Comparison of ENCODE assay signal across 13 cellular contexts in the genomic region with DNA sequence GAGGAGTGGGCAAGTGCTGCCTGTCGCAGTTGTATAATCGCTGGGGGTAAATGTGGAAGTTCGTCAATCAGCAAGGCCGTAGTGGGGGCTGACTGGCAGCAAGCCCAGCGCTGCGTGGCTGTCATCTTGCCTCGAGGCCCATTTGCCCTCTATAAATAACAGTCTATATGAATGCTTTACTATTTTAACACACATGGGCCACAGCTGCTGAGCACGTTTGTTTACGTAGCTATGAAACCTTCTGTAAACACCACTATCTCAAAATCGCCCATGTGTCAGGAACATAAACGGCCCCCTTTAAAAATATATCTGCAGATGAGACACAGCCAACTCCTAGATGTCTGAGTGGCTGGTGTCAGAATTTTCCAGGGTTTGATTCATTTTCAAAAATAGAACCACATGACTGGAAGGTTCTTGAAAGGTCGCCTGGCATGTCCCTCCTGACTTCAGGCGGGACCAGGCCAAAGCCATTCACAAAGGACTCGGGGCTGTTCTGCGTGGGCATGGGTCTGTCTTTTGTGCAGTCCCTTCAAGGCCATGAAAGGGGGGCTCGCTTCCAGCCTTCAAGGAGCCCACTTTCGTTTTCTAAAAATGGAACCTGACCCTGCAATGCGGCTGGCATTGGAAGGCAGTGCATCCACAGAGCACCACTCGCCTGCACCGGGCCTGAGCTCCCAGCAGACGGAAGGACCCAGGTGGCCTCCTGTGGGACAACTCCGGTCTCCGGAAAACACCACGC.
DNase-seq lines count a peak whose midpoint lies in the region; ATAC-seq and TF ChIP-seq lines count a peak whose summit lies in the region.
"Had no signal": no experiment of that assay in that cellular context is flagged by ENCODE, and none has a peak within 500 bp of the region (broad histone marks: within the 10 kb centered on the region; RNA-seq: fewer than 3 reads in every experiment).

No MANE protein-coding gene starts in this region.

- no peak overlapping the region for H4K91ac ChIP-seq in IMR-90 (ENCODE audit: insufficient read depth, low read depth, low read length)

- peak overlapping the region; percentile 6; the same call in 1 of the 2 replicates for H3K4ac ChIP-seq in IMR-90 (ENCODE audit: low read depth, low read length)

- H4K20me1 ChIP-seq in IMR-90 (ENCODE audit: insufficient read depth, low read length): no peaks in the 10 kb centered on the region

- H2BK5ac ChIP-seq in IMR-90 (ENCODE audit: low read depth, low read length, poor library complexity, severe bottlenecking): no peak overlapping the region

- H3K4me3 ChIP-seq in AG04450 (ENCODE audit: low read depth, low read length): no peak overlapping the region
- H3K4me3 ChIP-seq in IMR-90 (ENCODE audit: insufficient read depth, low read depth, low read length): no peak overlapping the region
- H3K4me3 ChIP-seq in right cardiac atrium (ENCODE audit: low read length): no peak overlapping the region
- H3K4me3 ChIP-seq: body of pancreas, MG63, ovary had no signal

- peak overlapping the region; percentile 3; the same call in 1 of the 2 replicates for H3K14ac ChIP-seq in IMR-90 (replicated peaks; ENCODE audit: low read depth, low read length)

- WGBS in IMR-90 (ENCODE audit: extremely low coverage in 2 of 2, insufficient read length in 1 of 2), 2 experiments: 18% methylated on average over 8 of the region's 24 CpGs; no CpG with 5 or more reads in 1 of the 2 experiments
- whole genome bisulfite sequencing in right cardiac atrium: 37% methylated on average over 24 of the region's 24 CpGs

- no peak overlapping the region; the same call in 1 of the 2 replicates for H3K18ac ChIP-seq in IMR-90 (ENCODE audit: low read depth, low read length)

- H3K4me2 ChIP-seq in IMR-90 (ENCODE audit: low read depth, low read length): peak overlapping the region; percentile 23; the same call in 1 of the 2 replicates

- no peak overlapping the region for H2BK120ac ChIP-seq in IMR-90 (ENCODE audit: low read depth, low read length)

- H2BK15ac ChIP-seq in IMR-90 (ENCODE audit: low read depth, low read length): no peak overlapping the region

- H4K5ac ChIP-seq in IMR-90 (ENCODE audit: low read depth, low read length): no peak overlapping the region

- peak overlapping the region; percentile 4 for H2AFZ ChIP-seq in IMR-90 (replicated peaks; ENCODE audit: low read length, poor library complexity)

- no peak overlapping the region for H3K56ac ChIP-seq in IMR-90 (ENCODE audit: extremely low read depth, insufficient read depth, low read length)

- ATAC-seq in IMR-90 (ENCODE audit: low read depth): peak; percentile 36
- ATAC-seq in SK-N-SH treated with all-trans-retinoic acid at 6 μM for 48 hours: no peak
- peak; percentile 52 to 78 for ATAC-seq in right cardiac atrium
- ATAC-seq in HG03571 (IDR thresholded peaks at IDR 0.05; ENCODE audit: unreplicated experiment): no peak
- no peak for ATAC-seq in HG03108 (IDR thresholded peaks at IDR 0.05; ENCODE audit: unreplicated experiment)
- ATAC-seq: body of pancreas had no signal

- no peaks in the 10 kb centered on the region for H3K9me1 ChIP-seq in IMR-90 (ENCODE audit: insufficient read depth, low read length)

- TF ChIP-seq CTCF in AG04450 (IDR thresholded peaks at IDR 0.05; ENCODE audit: low read depth, low read length) (no peak), IMR-90 (conservative IDR thresholded peaks at IDR 0.05; ENCODE audit: low read depth, low read length) (no peak), GM10248 (IDR thresholded peaks at IDR 0.05; ENCODE audit: control extremely low read depth, extremely low read depth, low read depth, missing control alignments) (no peak)

- DNase-seq in AG04450 (ENCODE audit: low read depth, low spot score): peak; percentile 36
- peak; percentile 68 for DNase-seq in IMR-90
- peak in 1 of 3 donors; percentile 27 for DNase-seq in right cardiac atrium
- no peak for DNase-seq in GM10248 (ENCODE audit: extremely low spot score)
- DNase-seq in nucleus accumbens (lab: John Stamatoyannopoulos, UW): no peak
- DNase-seq: activated T-cell treated with anti-CD3 and anti-CD28 coated beads, Interleukin-2, amount 50 U/mL, for 24 hours; body of pancreas; MG63; ovary; RPMI8226 had no signal

- H4K8ac ChIP-seq in IMR-90 (ENCODE audit: low read depth in 2 of 2, low read length in 2 of 2): 0 out of 4 replicates have a peak overlapping the region, but pooled peaks of 1 of the 2 experiments have one; percentile 5

- CTCF ChIA-PET in AG04450 (lab: Charles Lee) (interaction anchor here (0.6 to 4.5 kb wide), 19 partner anchors 10 to 646 kb away, joined by 3 to 43 read pairs (median 5); partner anchors contain the start of gene KCNJ6), IMR-90 (lab: Yijun Ruan, JAX) (interaction anchor here (1.2 to 2.6 kb wide), 4 partner anchors 10 to 416 kb away, joined by 3 to 11 read pairs (median 4); no protein-coding TSS in a partner anchor), GM10248 (lab: Yijun Ruan, JAX) (interaction anchor here (1.6 to 3.7 kb wide), 8 partner anchors 10 to 645 kb away, joined by 3 to 22 read pairs (median 10); no protein-coding TSS in a partner anchor)

- no peaks in the 10 kb centered on the region for H3K36me3 ChIP-seq in IMR-90 (ENCODE audit: control insufficient read depth, insufficient read depth, low read length)
- H3K36me3 ChIP-seq: MG63, ovary had no signal

- no TSS peak for BruUV-seq in IMR-90 (replicated peaks; lab: Mats Ljungman, UMichigan)

- intact Hi-C loops in IMR-90 (cut with micrococcal nuclease): no loop called here
- intact Hi-C loops in right cardiac atrium (cut with DNase I): loop anchor here in 3 of 4 donors (5.0 to 10.0 kb wide), 2 partner anchors 204 to 417 kb away; partner anchors contain the start of gene KCNJ6 (in 3 of the 3)

- H3K9ac ChIP-seq in IMR-90 (ENCODE audit: low read depth, low read length): no peak overlapping the region

- no peak overlapping the region for H3K27ac ChIP-seq in AG04450 (ENCODE audit: low read depth, low read length)
- no peak overlapping the region for H3K27ac ChIP-seq in IMR-90 (ENCODE audit: insufficient read depth, low read length)
- H3K27ac ChIP-seq in right cardiac atrium (ENCODE audit: low read length): peak overlapping the region; percentile 79
- H3K27ac ChIP-seq: body of pancreas, ovary had no signal

- TF ChIP-seq RAD21 in IMR-90 (IDR thresholded peaks at IDR 0.05; ENCODE audit: low read length): no peak

- dilution Hi-C loops in IMR-90 (cut with HindIII; ENCODE audit: low sequenced_read_pairs, unreplicated experiment): no loop called here

- no peak overlapping the region; the same call in 1 of the 2 replicates for H2AK5ac ChIP-seq in IMR-90 (ENCODE audit: low read depth, low read length)

- no peaks in the 10 kb centered on the region for H3K9me3 ChIP-seq in AG04450 (ENCODE audit: control insufficient read depth, insufficient read depth, low read length)
- peaks cover 1% of the 10 kb centered on the region; the same call in 1 of the 2 replicates for H3K9me3 ChIP-seq in IMR-90 (ENCODE audit: control insufficient read depth, insufficient read depth, low read length)
- no peaks in the 10 kb centered on the region for H3K9me3 ChIP-seq in right cardiac atrium (ENCODE audit: control insufficient read depth, low read length)
- H3K9me3 ChIP-seq: body of pancreas, MG63, ovary had no signal

- POLR2A ChIA-PET in AG04450 (lab: Yijun Ruan, JAX): no interaction called here
- POLR2A ChIA-PET in IMR-90 (lab: Charles Lee; ENCODE audit: unreplicated experiment): interaction anchor here (1.0 kb wide), 1 partner anchor 8 kb away, joined by 12 read pairs; no protein-coding TSS in a partner anchor
- POLR2A ChIA-PET in GM10248 (lab: Yijun Ruan, JAX): no interaction called here

- H2BK20ac ChIP-seq in IMR-90 (ENCODE audit: low read depth, low read length): no peak overlapping the region

- H3K4me1 ChIP-seq in IMR-90 (ENCODE audit: control insufficient read depth, insufficient read depth, low read length): peaks cover 10% of the 10 kb centered on the region
- peaks cover 2% of the 10 kb centered on the region for H3K4me1 ChIP-seq in right cardiac atrium (ENCODE audit: control insufficient read depth, insufficient read depth, low read length)
- H3K4me1 ChIP-seq: body of pancreas had no signal

- H2AK9ac ChIP-seq in IMR-90 (replicated peaks; ENCODE audit: low read depth, low read length, poor library complexity): no peak overlapping the region

- in situ Hi-C loops in IMR-90 (cut with MboI; ENCODE audit: low sequenced_read_pairs): loop anchor here (5.0 to 10.0 kb wide), 4 partner anchors 64 to 642 kb away; partner anchors contain the start of gene KCNJ6

- peaks cover 4% of the 10 kb centered on the region for H3K27me3 ChIP-seq in AG04450 (ENCODE audit: control insufficient read depth, insufficient read depth, low read length)
- peaks cover 4% of the 10 kb centered on the region for H3K27me3 ChIP-seq in IMR-90 (ENCODE audit: control insufficient read depth, insufficient read depth, low read length)
- no peaks in the 10 kb centered on the region for H3K27me3 ChIP-seq in right cardiac atrium (ENCODE audit: control insufficient read depth, insufficient read depth)
- H3K27me3 ChIP-seq: body of pancreas, MG63, ovary had no signal

- H3K79me1 ChIP-seq in IMR-90 (ENCODE audit: low read depth in 1 of 2, low read length in 2 of 2): no peaks in the 10 kb centered on the region

- TF ChIP-seq POLR2A in IMR-90 (IDR thresholded peaks at IDR 0.05; ENCODE audit: low read depth, low read length): no peak

- H3K23ac ChIP-seq in IMR-90 (ENCODE audit: low read depth, low read length): no peak overlapping the region

TF ChIP-seq in IMR-90, 13 proteins besides CTCF, POLR2A, EP300 and RAD21:
- TF ChIP-seq BHLHE40 (IDR thresholded peaks at IDR 0.05; ENCODE audit: low read depth, low read length) (peak; percentile 87), NFE2L2 (IDR thresholded peaks at IDR 0.05; ENCODE audit: low read depth, low read length) (no peak)

TF ChIP-seq in SK-N-SH treated with all-trans-retinoic acid at 6 μM for 48 hours, 23 proteins besides CTCF, POLR2A, EP300 and RAD21 (continues in another document):
- peak; percentile 74; the same call in 1 of the 2 replicates for TF ChIP-seq TCF4 (CRISPR knock-in tag; IDR thresholded peaks at IDR 0.05; ENCODE audit: borderline replicate concordance)

Comparison
In these comparisons a context has a peak if more than half of its experiments do, and no peak if none do; other contexts are left out.
1. DNase-seq: peak in AG04450 (single experiment) and IMR-90 (single experiment); none in GM10248 (single experiment) and nucleus accumbens (0 of 56).
2. ATAC-seq: peak in IMR-90 (single experiment) and right cardiac atrium (2 of 2); none in SK-N-SH treated with all-trans-retinoic acid at 6 μM for 48 hours (single experiment), HG03571 (single experiment) and HG03108 (single experiment).